Comparison of ENCODE assay signal across 11 cellular contexts in the genomic region with DNA sequence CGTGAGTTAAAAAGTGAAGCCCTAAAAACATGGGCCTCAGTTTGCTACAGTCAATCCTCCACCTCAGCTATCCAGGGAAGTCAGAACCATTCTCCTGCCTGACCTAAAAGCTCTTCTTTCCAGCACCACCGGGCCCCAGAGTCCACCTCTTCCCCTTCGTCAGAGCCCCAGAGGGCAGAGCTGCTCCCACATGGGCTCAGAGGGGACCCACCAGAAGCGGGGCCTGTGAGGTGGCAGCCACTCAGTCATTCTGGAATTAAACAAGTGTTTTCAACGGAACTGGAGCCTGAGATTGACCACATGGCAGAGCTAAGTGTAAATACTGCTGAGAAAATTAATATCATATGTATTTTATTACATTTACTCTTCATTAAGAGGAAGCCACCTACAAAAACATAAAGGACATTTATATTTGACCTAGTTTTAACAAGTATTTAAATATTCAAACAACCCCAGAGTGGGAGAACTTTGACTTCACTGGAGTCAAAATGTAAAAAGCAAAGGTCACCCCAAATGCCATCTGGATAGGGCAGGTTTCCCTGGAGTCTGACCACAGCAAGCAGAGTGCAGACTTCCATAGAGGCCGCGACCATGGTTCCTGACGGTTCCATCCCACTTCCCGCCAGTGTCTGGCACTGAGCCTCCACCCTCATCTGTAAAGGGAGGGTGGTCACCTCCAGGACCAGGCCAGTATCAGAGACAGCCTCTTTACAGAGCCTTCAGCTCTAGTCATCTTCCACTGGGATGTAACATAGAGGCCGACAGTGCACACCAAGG. TPM values are rescaled to one million over a fixed set of nuclear protein-coding genes. Genes with fewer than 3 reads are reported as not detected.
DNase-seq lines count a peak whose midpoint lies in the region; ATAC-seq, FAIRE-seq and TF ChIP-seq lines count a peak whose summit lies in the region.
"Had no signal": no experiment of that assay in that cellular context is flagged by ENCODE, and none has a peak within 500 bp of the region (broad histone marks: within the 10 kb centered on the region; RNA-seq: fewer than 3 reads in every experiment).

No MANE protein-coding gene starts in this region.

- peak overlapping the region; percentile 42 for H3K27ac ChIP-seq in RWPE1
- H3K27ac ChIP-seq in endothelial cell of umbilical vein (ENCODE audit: insufficient read depth, low read depth, low read length) = no peak overlapping the region
- H3K27ac ChIP-seq in sigmoid colon = no peak overlapping the region

- H3K4me2 ChIP-seq in endothelial cell of umbilical vein (ENCODE audit: insufficient read depth, low read length) = no peak overlapping the region

- no peak for FAIRE-seq in endothelial cell of umbilical vein (lab: Jason Lieb, UNC)

- H2AFZ ChIP-seq in endothelial cell of umbilical vein (ENCODE audit: low read depth, low read length) = no peak overlapping the region

- H3K4me3 ChIP-seq in endothelial cell of umbilical vein (replicated peaks in 1 of 3; ENCODE audit: insufficient read depth in 1 of 3, low read depth in 1 of 3, low read length in 3 of 3) (no peak overlapping the region), sigmoid colon (no peak overlapping the region)

- peaks cover 4% of the 10 kb centered on the region for H3K4me1 ChIP-seq in endothelial cell of umbilical vein (ENCODE audit: control insufficient read depth, extremely low read depth, insufficient read depth, low read length)
- peaks cover 0 to 29% (median 20%) of the 10 kb centered on the region in 4 donors for H3K4me1 ChIP-seq in sigmoid colon

- H3K27me3 Mint-ChIP-seq in activated CD8-positive, alpha-beta memory T cell treated with anti-CD3 and anti-CD28 coated beads, Interleukin-2, amount 10 ng/mL, durations not matched to agents 7 days and 5 days = no peaks in the 10 kb centered on the region

- TF ChIP-seq EP300 in sigmoid colon (IDR thresholded peaks at IDR 0.05) = no peak

- BruUV-seq in endothelial cell of umbilical vein (replicated peaks; lab: Mats Ljungman, UMichigan) = TSS peak; percentile 35

- no peaks in the 10 kb centered on the region for H3K9me3 Mint-ChIP-seq in activated CD8-positive, alpha-beta memory T cell treated with anti-CD3 and anti-CD28 coated beads, Interleukin-2, amount 10 ng/mL, durations not matched to agents 7 days and 5 days (ENCODE audit: low read depth)

- TF ChIP-seq CTCF in RWPE1 (conservative IDR thresholded peaks at IDR 0.05; ENCODE audit: low read depth) (no peak), endothelial cell of umbilical vein (IDR thresholded peaks at IDR 0.05; ENCODE audit: extremely low read depth in 1 of 2, insufficient read depth in 1 of 2, low read depth in 1 of 2, low read length in 2 of 2) (no peak), sigmoid colon (IDR thresholded peaks at IDR 0.05) (no peak)

- 74 to 81% methylated on average over 10 of the region's 10 CpGs for WGBS in sigmoid colon, 2 donors

- no peak for DNase-seq in activated CD8-positive, alpha-beta memory T cell treated with anti-CD3 and anti-CD28 coated beads, Interleukin-2, amount 10 ng/mL, durations not matched to agents 7 days and 5 days
- DNase-seq in activated CD8-positive, alpha-beta memory T cell treated with anti-CD3 and anti-CD28 coated beads, Interleukin-2, amount 50 U/mL, for 4 hours = no peak
- DNase-seq in RWPE1 (ENCODE audit: low spot score) (no peak), endothelial cell of umbilical vein (ENCODE audit: low read depth, low spot score) (no peak), sigmoid colon (peak; percentile 68), NCI-H2227 (lab: John Stamatoyannopoulos, UW; ENCODE audit: unreplicated experiment) (no peak)
- DNase-seq: activated effector memory CD4-positive, alpha-beta T cell treated with Interleukin-2 at 50 U/mL for 16 hours; KG1; NCI-H510A treated with DMSO at 0.1 percent for 48 hours had no signal

- H3K36me3 ChIP-seq in endothelial cell of umbilical vein (ENCODE audit: control insufficient read depth in 2 of 2, extremely low read depth in 1 of 2, insufficient read depth in 2 of 2, low read length in 2 of 2) (peaks cover 2 to 7% of the 10 kb centered on the region in 2 experiments), sigmoid colon (peaks cover 0 to 22% (median 0%) of the 10 kb centered on the region in 4 donors)

- no peak overlapping the region for H3K27ac Mint-ChIP-seq in activated CD8-positive, alpha-beta memory T cell treated with anti-CD3 and anti-CD28 coated beads, Interleukin-2, amount 10 ng/mL, durations not matched to agents 7 days and 5 days

- H3K4me3 Mint-ChIP-seq in activated CD8-positive, alpha-beta memory T cell treated with anti-CD3 and anti-CD28 coated beads, Interleukin-2, amount 10 ng/mL, durations not matched to agents 7 days and 5 days = peak overlapping the region; percentile 67

- H3K27me3 ChIP-seq in endothelial cell of umbilical vein (ENCODE audit: control insufficient read depth in 2 of 2, insufficient read depth in 2 of 2, low read length in 2 of 2) = no peaks in the 10 kb centered on the region
- no peaks in the 10 kb centered on the region for H3K27me3 ChIP-seq in sigmoid colon

- CTCF ChIA-PET in activated CD8-positive, alpha-beta memory T cell treated with anti-CD3 and anti-CD28 coated beads, Interleukin-2, amount 10 ng/mL, durations not matched to agents 7 days and 5 days (lab: Charles Lee) = interaction anchor here (2.7 kb wide), 1 partner anchor 15 kb away, joined by 14 read pairs; a partner anchor contains a TSS
- CTCF ChIA-PET in RWPE1 (lab: Yijun Ruan, JAX) (no interaction called here), endothelial cell of umbilical vein (lab: Charles Lee) (interaction anchor here (0.6 to 1.0 kb wide), 2 partner anchors 116 to 117 kb away, joined by 3 read pairs; no protein-coding TSS in a partner anchor)

- no peaks in the 10 kb centered on the region for H3K9me3 ChIP-seq in endothelial cell of umbilical vein (replicated peaks; ENCODE audit: control insufficient read depth, insufficient read depth, low read length)
- peaks cover 0 to 3% (median 0%) of the 10 kb centered on the region in 4 donors for H3K9me3 ChIP-seq in sigmoid colon

- no peak for ATAC-seq in activated CD8-positive, alpha-beta memory T cell treated with anti-CD3 and anti-CD28 coated beads, Interleukin-2, amount 10 ng/mL, durations not matched to agents 7 days and 5 days
- ATAC-seq in HG03457 (IDR thresholded peaks at IDR 0.05; ENCODE audit: unreplicated experiment) = no peak
- ATAC-seq in HG02678 (IDR thresholded peaks at IDR 0.05; ENCODE audit: unreplicated experiment) = no peak

- H3K4me1 Mint-ChIP-seq in activated CD8-positive, alpha-beta memory T cell treated with anti-CD3 and anti-CD28 coated beads, Interleukin-2, amount 10 ng/mL, durations not matched to agents 7 days and 5 days = peaks cover 22% of the 10 kb centered on the region

- no peaks in the 10 kb centered on the region for H4K20me1 ChIP-seq in endothelial cell of umbilical vein (replicated peaks; ENCODE audit: control insufficient read depth, extremely low read depth, insufficient read depth, low read length)

- POLR2A ChIA-PET in RWPE1 (lab: Yijun Ruan, JAX; ENCODE audit: low non-redundant PET) = no interaction called here
- POLR2A ChIA-PET in endothelial cell of umbilical vein (lab: Charles Lee) = no interaction called here

- no peak overlapping the region for H3K9ac ChIP-seq in endothelial cell of umbilical vein (replicated peaks; ENCODE audit: extremely low read depth, insufficient read depth, low read length)

- peaks cover 61% of the 10 kb centered on the region for H3K79me2 ChIP-seq in endothelial cell of umbilical vein (ENCODE audit: control insufficient read depth, insufficient read depth, low read length)

- TF ChIP-seq POLR2A in endothelial cell of umbilical vein (IDR thresholded peaks at IDR 0.05; ENCODE audit: low read depth, low read length) = no peak
- TF ChIP-seq POLR2A in sigmoid colon (IDR thresholded peaks at IDR 0.05) = no peak

- dilution Hi-C loops in endothelial cell of umbilical vein (cut with MboI; ENCODE audit: extremely low pct_ligation_motif_present, low sequenced_read_pairs) = no loop called here

- H3K9me1 ChIP-seq in endothelial cell of umbilical vein (replicated peaks; ENCODE audit: control insufficient read depth, extremely low read depth, insufficient read depth, low read length) = no peaks in the 10 kb centered on the region

- H3K36me3 Mint-ChIP-seq in activated CD8-positive, alpha-beta memory T cell treated with anti-CD3 and anti-CD28 coated beads, Interleukin-2, amount 10 ng/mL, durations not matched to agents 7 days and 5 days = peaks cover 3% of the 10 kb centered on the region

- intact Hi-C loops in endothelial cell of umbilical vein (cut with micrococcal nuclease) = no loop called here
- intact Hi-C loops in sigmoid colon (cut with DNase I) = loop anchor here (5.0 kb wide), 2 partner anchors 116 to 479 kb away; a partner anchor contains a TSS

RNA-seq across cellular contexts. Expression of a gene that starts 1.8 kb away (rescaled TPM):
- 10 to 100 TPM; 86.1 to 93.7 TPM for total RNA-seq in activated CD8-positive, alpha-beta memory T cell treated with anti-CD3 and anti-CD28 coated beads, Interleukin-2, amount 10 ng/mL, durations not matched to agents 7 days and 5 days
- total RNA-seq in endothelial cell of umbilical vein (99.7 and 102 TPM in 2 replicates), sigmoid colon (10 to 100 TPM; 52.4 to 60.1 (median 57.9) TPM)
- polyA plus RNA-seq in endothelial cell of umbilical vein (109 and 123 TPM in 2 replicates), sigmoid colon (100 to 1,000 TPM in 2 of 3 donors, 10 to 100 TPM in 1; 67.8 to 104 (median 103) TPM)
- polyA plus RNA-seq in endothelial cell of umbilical vein (2011; cell fraction: cytosol; rRNA removed) = 115 and 130 TPM in 2 replicates
- 46.3 and 55.9 TPM in 2 replicates for polyA plus RNA-seq in endothelial cell of umbilical vein (2011; cell fraction: nucleus; rRNA removed)
- polyA plus RNA-seq in endothelial cell of umbilical vein (2012) = 107 and 137 TPM in 2 replicates
- 79.8 and 101 TPM in 2 replicates for polyA minus RNA-seq in endothelial cell of umbilical vein
- polyA minus RNA-seq in endothelial cell of umbilical vein (2011; cell fraction: cytosol; rRNA and poly(A)+ RNA removed) = 50.6 TPM
- 21.6 and 22.3 TPM in 2 replicates for polyA minus RNA-seq in endothelial cell of umbilical vein (2011; cell fraction: nucleus; rRNA and poly(A)+ RNA removed)

RNA-seq across cellular contexts. Expression of a gene that starts 14.4 kb away (rescaled TPM):
- total RNA-seq in activated CD8-positive, alpha-beta memory T cell treated with anti-CD3 and anti-CD28 coated beads, Interleukin-2, amount 10 ng/mL, durations not matched to agents 7 days and 5 days = 100 to 1,000 TPM; 103 to 121 TPM
- total RNA-seq in endothelial cell of umbilical vein (114 and 117 TPM in 2 replicates), sigmoid colon (100 to 1,000 TPM in 1 of 4 donors, 10 to 100 TPM in 3; 51.5 to 101 (median 63.1) TPM)
- polyA plus RNA-seq in endothelial cell of umbilical vein (86.4 and 95.0 TPM in 2 replicates), sigmoid colon (10 to 100 TPM; 21.6 to 45.8 (median 22.7) TPM)
- polyA plus RNA-seq in endothelial cell of umbilical vein (2011; cell fraction: cytosol; rRNA removed) = 90.1 and 97.5 TPM in 2 replicates
- 200 and 203 TPM in 2 replicates for polyA plus RNA-seq in endothelial cell of umbilical vein (2011; cell fraction: nucleus; rRNA removed)
- 126 and 142 TPM in 2 replicates for polyA plus RNA-seq in endothelial cell of umbilical vein (2012)
- 158 TPM in 2 replicates for polyA minus RNA-seq in endothelial cell of umbilical vein
- 57.2 TPM for polyA minus RNA-seq in endothelial cell of umbilical vein (2011; cell fraction: cytosol; rRNA and poly(A)+ RNA removed)
- 87.5 and 102 TPM in 2 replicates for polyA minus RNA-seq in endothelial cell of umbilical vein (2011; cell fraction: nucleus; rRNA and poly(A)+ RNA removed)

RNA-seq across cellular contexts. Expression of a gene that starts 57.5 kb away (rescaled TPM):
- 10 to 100 TPM; 46.0 to 49.9 TPM for total RNA-seq in activated CD8-positive, alpha-beta memory T cell treated with anti-CD3 and anti-CD28 coated beads, Interleukin-2, amount 10 ng/mL, durations not matched to agents 7 days and 5 days
- 406 and 415 TPM in 2 replicates for total RNA-seq in endothelial cell of umbilical vein
- 313 and 342 TPM in 2 replicates for polyA plus RNA-seq in endothelial cell of umbilical vein
- polyA plus RNA-seq in endothelial cell of umbilical vein (2011; cell fraction: cytosol; rRNA removed) = 289 and 309 TPM in 2 replicates
- polyA plus RNA-seq in endothelial cell of umbilical vein (2011; cell fraction: nucleus; rRNA removed) = 194 and 204 TPM in 2 replicates
- 314 and 368 TPM in 2 replicates for polyA plus RNA-seq in endothelial cell of umbilical vein (2012)
- polyA minus RNA-seq in endothelial cell of umbilical vein = 267 and 299 TPM in 2 replicates
- 103 TPM for polyA minus RNA-seq in endothelial cell of umbilical vein (2011; cell fraction: cytosol; rRNA and poly(A)+ RNA removed)
- 77.5 and 96.0 TPM in 2 replicates for polyA minus RNA-seq in endothelial cell of umbilical vein (2011; cell fraction: nucleus; rRNA and poly(A)+ RNA removed)
- total RNA-seq in sigmoid colon = 100 to 1,000 TPM; 158 to 208 (median 188) TPM
- polyA plus RNA-seq in sigmoid colon = 100 to 1,000 TPM in 1 of 3 donors, 10 to 100 TPM in 2; 49.7 to 146 (median 59.5) TPM
